In genomic region chr17:81731271-81731670, GRCh38 we compare ENCODE assay signal across 8 cellular contexts. TPM values are rescaled to one million over a fixed set of nuclear protein-coding genes. Genes with fewer than 3 reads are reported as not detected.
A peak's percentile ranks its signal among the peaks of the same experiment; 100 is the strongest.
DNase-seq lines count a peak whose midpoint lies in the region; ATAC-seq and TF ChIP-seq lines count a peak whose summit lies in the region.
"Had no signal": no experiment of that assay in that cellular context is flagged by ENCODE, and none has a peak within 500 bp of the region (broad histone marks: within the 10 kb centered on the region; RNA-seq: fewer than 3 reads in every experiment).

No MANE protein-coding gene starts in this region.

- H3K36me3 Mint-ChIP-seq in HFFc6 (ENCODE audit: low read depth) (no peaks in the 10 kb centered on the region), T-helper 17 cell (ENCODE audit: low read depth) (no peaks in the 10 kb centered on the region)

- DNase-seq in HFFc6: peak; percentile 80
- peak; percentile 48 for DNase-seq in RPMI7951 (ENCODE audit: low read depth)
- DNase-seq in fibroblast of peridontal ligament (ENCODE audit: extremely low read depth): peak; percentile 54
- no peak for DNase-seq in substantia nigra (lab: John Stamatoyannopoulos, UW)
- no peak for DNase-seq in T-helper 17 cell
- DNase-seq in left ventricle myocardium superior: no peak
- DNase-seq in activated T-cell treated with anti-CD3 and anti-CD28 coated beads, Interleukin-2, amount 50 U/mL, for 1 hour: no peak
- DNase-seq: NCI-H1417 treated with DMSO at 0.1 percent for 48 hours had no signal

- H3K27ac Mint-ChIP-seq in HFFc6 (peak overlapping the region; percentile 85), T-helper 17 cell (no peak overlapping the region)

- peaks cover 36% of the 10 kb centered on the region for H3K4me1 Mint-ChIP-seq in HFFc6 (ENCODE audit: low read depth)
- H3K4me1 Mint-ChIP-seq in T-helper 17 cell: peaks cover 9% of the 10 kb centered on the region

- ATAC-seq in T-helper 17 cell: no peak
- no peak for ATAC-seq in left ventricle myocardium superior

- H3K27ac ChIP-seq in substantia nigra (ENCODE audit: low read depth, low read length, poor library complexity, severe bottlenecking): peak overlapping the region; percentile 49

- H3K4me3 Mint-ChIP-seq in HFFc6 (peak overlapping the region; percentile 65), T-helper 17 cell (no peak overlapping the region)

- intact Hi-C loops in left ventricle myocardium superior (cut with micrococcal nuclease): no loop called here

- no peaks in the 10 kb centered on the region; the same call in 1 of the 2 replicates for H3K27me3 Mint-ChIP-seq in HFFc6 (ENCODE audit: insufficient read depth)
- H3K27me3 Mint-ChIP-seq in T-helper 17 cell: peaks cover 42% of the 10 kb centered on the region

- H3K9me3 Mint-ChIP-seq in HFFc6: no peaks in the 10 kb centered on the region

- no peaks in the 10 kb centered on the region for H3K9me3 ChIP-seq in T-helper 17 cell (ENCODE audit: control insufficient read depth, low read length, poor library complexity, severe bottlenecking)

- no peak for TF ChIP-seq CTCF in HFFc6 (IDR thresholded peaks at IDR 0.05)

RNA-seq across cellular contexts. Expression of gene SLC25A10, which starts 19.2 kb away (rescaled TPM):
- 10 to 100 TPM; 13.2 to 21.9 (median 17.1) TPM for total RNA-seq in HFFc6 (2021; fragmentation: NEBNext Ultra II Directional; extraction: Animal tissue kit (Norgen Biotek cat#: 25700))
- 45.9 and 53.0 TPM in 2 replicates for total RNA-seq in RPMI7951 (2014; rRNA removed; shearing (Covaris generic))
- 1 to 10 TPM; 3.4 TPM for total RNA-seq in T-helper 17 cell
- total RNA-seq in left ventricle myocardium superior: 8.6 TPM

RNA-seq across cellular contexts. Expression of gene MRPL12, which starts 28.1 kb away (rescaled TPM):
- total RNA-seq in HFFc6 (2021; fragmentation: NEBNext Ultra II Directional; extraction: Animal tissue kit (Norgen Biotek cat#: 25700)): 100 to 1,000 TPM; 105 to 124 (median 113) TPM
- total RNA-seq in RPMI7951 (2014; rRNA removed; shearing (Covaris generic)): 12.6 and 13.0 TPM in 2 replicates
- total RNA-seq in T-helper 17 cell (10 to 100 TPM; 21.4 to 21.8 TPM), left ventricle myocardium superior (184 TPM)

RNA-seq across cellular contexts. Expression of gene HGS, which starts 47.5 kb away (rescaled TPM):
- total RNA-seq in HFFc6 (2021; fragmentation: NEBNext Ultra II Directional; extraction: Animal tissue kit (Norgen Biotek cat#: 25700)): 100 to 1,000 TPM; 106 to 127 (median 116) TPM
- total RNA-seq in RPMI7951 (2014; rRNA removed; shearing (Covaris generic)): 42.4 and 47.5 TPM in 2 replicates
- total RNA-seq in T-helper 17 cell (100 to 1,000 TPM; 111 to 121 TPM), left ventricle myocardium superior (42.1 TPM)

RNA-seq across cellular contexts. Expression of gene ARL16, which starts 47.7 kb away (rescaled TPM):
- total RNA-seq in HFFc6 (2021; fragmentation: NEBNext Ultra II Directional; extraction: Animal tissue kit (Norgen Biotek cat#: 25700)): 10 to 100 TPM; 39.4 to 50.5 (median 46.7) TPM
- 28.6 and 30.9 TPM in 2 replicates for total RNA-seq in RPMI7951 (2014; rRNA removed; shearing (Covaris generic))
- total RNA-seq in T-helper 17 cell: 10 to 100 TPM; 10.5 to 34.0 TPM
- total RNA-seq in left ventricle myocardium superior: 12.0 TPM

Comparison
In these comparisons a context has a peak if more than half of its experiments do, and no peak if none do; other contexts are left out.
1. DNase-seq: peak in HFFc6 (single experiment), RPMI7951 (single experiment) and fibroblast of peridontal ligament (single experiment); none in substantia nigra (0 of 49), T-helper 17 cell (0 of 3), left ventricle myocardium superior (single experiment) and activated T-cell treated with anti-CD3 and anti-CD28 coated beads, Interleukin-2, amount 50 U/mL, for 1 hour (single experiment).